8 cellular contexts compared by ENCODE assay signal in the genomic region with DNA sequence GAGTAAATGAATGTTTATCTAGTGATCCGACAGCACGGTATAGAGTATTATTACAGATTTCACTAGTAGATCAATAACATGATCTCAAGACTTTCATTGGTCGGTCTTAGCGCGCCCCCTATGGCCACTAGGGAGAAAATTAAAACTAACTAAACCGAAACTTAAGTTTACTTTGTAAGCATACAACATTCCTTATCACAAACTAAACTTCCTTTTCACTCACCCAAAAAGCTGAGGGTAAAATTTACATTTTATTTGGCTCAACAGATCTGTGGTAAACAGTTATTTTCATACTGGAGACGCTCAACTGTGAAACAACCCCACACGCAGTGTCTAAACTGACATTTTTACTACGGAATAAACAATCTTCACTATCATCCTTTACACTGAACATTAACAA.
DNase-seq lines count a peak whose midpoint lies in the region; ATAC-seq and TF ChIP-seq lines count a peak whose summit lies in the region.

No MANE protein-coding gene starts in this region.

- peak overlapping the region; percentile 27 for H3K4me3 ChIP-seq in A673 (ENCODE audit: low read depth, low read length, poor library complexity, severe bottlenecking)
- peak overlapping the region; percentile 16 to 25; a peak in 3 of 4 replicates for H3K4me3 ChIP-seq in Panc1 (ENCODE audit: low read depth in 2 of 2, low read length in 2 of 2)
- H3K4me3 ChIP-seq in epithelial cell of proximal tubule (ENCODE audit: low read depth, low read length), result peak overlapping the region; percentile 36
- no peak overlapping the region for H3K4me3 ChIP-seq in trophoblast cell (ENCODE audit: low read depth, low read length)

- H3K79me2 ChIP-seq in trophoblast cell (ENCODE audit: control insufficient read depth, insufficient read depth, low read length, poor library complexity), result no peaks in the 10 kb centered on the region

- H3K27me3 ChIP-seq in A673 (replicated peaks; ENCODE audit: insufficient read depth, low read depth, low read length, poor library complexity), result peaks cover 12% of the 10 kb centered on the region
- H3K27me3 ChIP-seq in Panc1 (ENCODE audit: control insufficient read depth, insufficient read depth, low read length), result no peaks in the 10 kb centered on the region
- H3K27me3 ChIP-seq in trophoblast cell (ENCODE audit: insufficient read depth, low read length), result no peaks in the 10 kb centered on the region
- no peaks in the 10 kb centered on the region for H3K27me3 ChIP-seq in CD4-positive, alpha-beta T cell (ENCODE audit: control insufficient read depth, insufficient read depth, low read length)

- H4K91ac ChIP-seq in trophoblast cell (ENCODE audit: low read depth, low read length), result no peak overlapping the region

- no CpG with 5 or more reads among the region's 9 CpGs for WGBS in trophoblast cell (ENCODE audit: extremely low coverage, insufficient coverage, insufficient read length)

- no peak overlapping the region for H3K18ac ChIP-seq in trophoblast cell (ENCODE audit: low read length)

- H3K9me3 Mint-ChIP-seq in CD4-positive, alpha-beta T cell, result no peaks in the 10 kb centered on the region

- no peak overlapping the region for H3K4me3 Mint-ChIP-seq in CD4-positive, alpha-beta T cell

- no peak overlapping the region for H3K14ac ChIP-seq in trophoblast cell (ENCODE audit: low read length)

- no peak overlapping the region for H2BK12ac ChIP-seq in trophoblast cell (ENCODE audit: low read length)

- intact Hi-C loops in A673 (cut with micrococcal nuclease; ENCODE audit: unreplicated experiment), result loop anchor here (1.0 to 5.0 kb wide), 3 partner anchors 386 to 811 kb away; no protein-coding TSS in a partner anchor
- intact Hi-C loops in Panc1 (cut with micrococcal nuclease; ENCODE audit: unreplicated experiment), result loop anchor here (2.0 to 5.0 kb wide), 3 partner anchors 387 to 801 kb away; a partner anchor contains a TSS
- intact Hi-C loops in CD4-positive, alpha-beta T cell (cut with DNase I, micrococcal nuclease), result no loop called here

- H3K36me3 Mint-ChIP-seq in CD4-positive, alpha-beta T cell (ENCODE audit: low read depth), result no peaks in the 10 kb centered on the region

- no peak overlapping the region for H3K9ac ChIP-seq in trophoblast cell (ENCODE audit: low read length)

- H3K4me2 ChIP-seq in trophoblast cell (ENCODE audit: low read length), result no peak overlapping the region

- no peak overlapping the region for H4K12ac ChIP-seq in trophoblast cell (ENCODE audit: low read depth, low read length)

- POLR2A ChIA-PET in A673 (lab: Charles Lee; ENCODE audit: low non-redundant PET), result no interaction called here
- POLR2A ChIA-PET in Panc1 (lab: Charles Lee), result no interaction called here
- POLR2A ChIA-PET in CD4-positive, alpha-beta T cell (lab: Charles Lee), result no interaction called here

- ATAC-seq in HG02938 (IDR thresholded peaks at IDR 0.05; ENCODE audit: unreplicated experiment) (peak; percentile 68), Panc1 (no peak)
- ATAC-seq in CD4-positive, alpha-beta T cell (ENCODE audit: poor library complexity), result no peak

- no peaks in the 10 kb centered on the region for H3K79me1 ChIP-seq in trophoblast cell (ENCODE audit: low read length)

- H3K9me3 ChIP-seq in A673 (ENCODE audit: low read depth, low read length, poor library complexity, severe bottlenecking) (no peaks in the 10 kb centered on the region), Panc1 (ENCODE audit: control insufficient read depth, insufficient read depth, low read depth, low read length) (no peaks in the 10 kb centered on the region), trophoblast cell (ENCODE audit: insufficient read depth, low read depth, low read length) (no peaks in the 10 kb centered on the region)
- H3K9me3 ChIP-seq in CD4-positive, alpha-beta T cell (ENCODE audit: control insufficient read depth, low read length), result no peaks in the 10 kb centered on the region

- H3K27ac ChIP-seq in A673 (ENCODE audit: low read depth, low read length, poor library complexity, severe bottlenecking) (no peak overlapping the region), Panc1 (ENCODE audit: low read length) (no peak overlapping the region), trophoblast cell (ENCODE audit: low read depth, low read length) (no peak overlapping the region)
- no peak overlapping the region for H3K27ac ChIP-seq in CD4-positive, alpha-beta T cell (ENCODE audit: low read depth, low read length)

- H2BK120ac ChIP-seq in trophoblast cell (ENCODE audit: insufficient read depth, low read length, poor library complexity), result no peak overlapping the region

- no peaks in the 10 kb centered on the region for H3K4me1 Mint-ChIP-seq in CD4-positive, alpha-beta T cell (ENCODE audit: low read depth)

- H2AFZ ChIP-seq in trophoblast cell (ENCODE audit: insufficient read depth, low read length, poor library complexity), result no peak overlapping the region

- DNase-seq in A673 (ENCODE audit: low spot score) (peak; percentile 40), GM13976 (ENCODE audit: low spot score) (peak; percentile 29), Panc1 (ENCODE audit: low read depth, low spot score) (peak; percentile 17), epithelial cell of proximal tubule (ENCODE audit: low read depth) (no peak), trophoblast cell (peak; percentile 26 to 63), cerebellar nuclear complex (lab: John Stamatoyannopoulos, UW) (no peak)
- DNase-seq in CD4-positive, alpha-beta T cell, result no peak

- in situ Hi-C loops in GM13976 (cut with MboI; ENCODE audit: low sequenced_read_pairs, unreplicated experiment), result loop anchor here (25.0 kb wide), 1 partner anchor 746 kb away; no protein-coding TSS in a partner anchor
- in situ Hi-C loops in Panc1 (cut with HindIII; ENCODE audit: low pct_unique_long_range_greater_than_20kb, low sequenced_read_pairs), result no loop called here

- H2BK5ac ChIP-seq in trophoblast cell (ENCODE audit: low read depth, low read length, poor library complexity), result no peak overlapping the region

- no peak overlapping the region for H3K23ac ChIP-seq in trophoblast cell (ENCODE audit: low read length)

- no peaks in the 10 kb centered on the region for H3K27me3 Mint-ChIP-seq in CD4-positive, alpha-beta T cell

- no peak overlapping the region for H3K4ac ChIP-seq in trophoblast cell (ENCODE audit: low read depth, low read length)

- CTCF ChIA-PET in A673 (lab: Charles Lee) (no interaction called here), Panc1 (lab: Charles Lee) (no interaction called here)
- CTCF ChIA-PET in CD4-positive, alpha-beta T cell (lab: Charles Lee), result interaction anchor here (0.6 kb wide), 1 partner anchor 717 kb away, joined by 3 read pairs; no protein-coding TSS in a partner anchor

- H3K27ac Mint-ChIP-seq in CD4-positive, alpha-beta T cell, result no peak overlapping the region

- no peaks in the 10 kb centered on the region for H3K36me3 ChIP-seq in A673 (ENCODE audit: insufficient read depth, low read length, poor library complexity, severe bottlenecking)
- H3K36me3 ChIP-seq in Panc1 (ENCODE audit: control insufficient read depth, insufficient read depth, low read length), result no peaks in the 10 kb centered on the region
- H3K36me3 ChIP-seq in trophoblast cell (ENCODE audit: control insufficient read depth in 1 of 2, insufficient read depth in 2 of 2, low read length in 2 of 2), result no peaks in the 10 kb centered on the region

- no TSS peak for BruUV-seq in A673 (replicated peaks; lab: Mats Ljungman, UMichigan)
- no TSS peak for BruUV-seq in Panc1 (replicated peaks; lab: Mats Ljungman, UMichigan)

- TF ChIP-seq CTCF in A673 (conservative IDR thresholded peaks at IDR 0.05; ENCODE audit: low read depth, low read length) (peak; percentile 81), GM13976 (IDR thresholded peaks at IDR 0.05; ENCODE audit: borderline replicate concordance, control extremely low read depth, extremely low read depth, insufficient read depth, missing control alignments) (peak; percentile 64), Panc1 (IDR thresholded peaks at IDR 0.05) (peak; percentile 75; the same call in 1 of the 2 replicates), epithelial cell of proximal tubule (conservative IDR thresholded peaks at IDR 0.05; ENCODE audit: low read depth, low read length) (peak; percentile 84)
- TF ChIP-seq CTCF in CD4-positive, alpha-beta T cell (IDR thresholded peaks at IDR 0.05), result no peak

- no peak overlapping the region for H4K8ac ChIP-seq in trophoblast cell (ENCODE audit: low read depth, low read length)

- H3K4me1 ChIP-seq in A673 (ENCODE audit: insufficient read depth, low read length, poor library complexity, severe bottlenecking) (no peaks in the 10 kb centered on the region), Panc1 (ENCODE audit: control insufficient read depth, insufficient read depth, low read length) (peaks cover 2% of the 10 kb centered on the region; the same call in 1 of the 2 replicates), trophoblast cell (ENCODE audit: control insufficient read depth in 1 of 2, insufficient read depth in 2 of 2, low read length in 2 of 2) (no peaks in the 10 kb centered on the region)

- H2AK5ac ChIP-seq in trophoblast cell (ENCODE audit: low read length), result no peak overlapping the region

Comparison
In these comparisons a context has a peak if more than half of its experiments do, and no peak if none do; other contexts are left out.
1. DNase-seq: peak in A673 (single experiment), GM13976 (single experiment), Panc1 (single experiment) and trophoblast cell (2 of 2); none in epithelial cell of proximal tubule (single experiment), cerebellar nuclear complex (0 of 2) and CD4-positive, alpha-beta T cell (0 of 10).
2. intact Hi-C loops: an anchor here in A673 (1.0 to 5.0 kb wide) and Panc1 (2.0 to 5.0 kb wide); none called in CD4-positive, alpha-beta T cell.